ENCODE assay signal across 17 cellular contexts in genomic region chr20:53576195-53576580, GRCh38. TPM values are rescaled to one million over a fixed set of nuclear protein-coding genes. Genes with fewer than 3 reads are reported as not detected.
A peak's percentile ranks its signal among the peaks of the same experiment; 100 is the strongest.
DNase-seq lines count a peak whose midpoint lies in the region; ATAC-seq and TF ChIP-seq lines count a peak whose summit lies in the region.
"Had no signal": no experiment of that assay in that cellular context is flagged by ENCODE, and none has a peak within 500 bp of the region (broad histone marks: within the 10 kb centered on the region; RNA-seq: fewer than 3 reads in every experiment).

No MANE protein-coding gene starts in this region.

- H3K27me3 ChIP-seq in CD4-positive, CD25-positive, alpha-beta regulatory T cell (ENCODE audit: control insufficient read depth, insufficient read depth, low read length) = no peaks in the 10 kb centered on the region
- no peaks in the 10 kb centered on the region for H3K27me3 ChIP-seq in H9 (ENCODE audit: insufficient read depth, low read length)
- H3K27me3 ChIP-seq: breast epithelium, right lobe of liver had no signal

- no peak overlapping the region for H3T11ph ChIP-seq in H9 (ENCODE audit: low read length)

- H3K4me1 Mint-ChIP-seq in CD4-positive, CD25-positive, alpha-beta regulatory T cell = peaks cover 27 to 95% (median 66%) of the 10 kb centered on the region in 4 donors
- H3K4me1 Mint-ChIP-seq in H9 (peaks cover 34 to 52% of the 10 kb centered on the region in 2 experiments), osteocyte (ENCODE audit: unreplicated experiment) (peaks cover 33% of the 10 kb centered on the region)
- H3K4me1 Mint-ChIP-seq in activated naive CD8-positive, alpha-beta T cell treated with anti-CD3 and anti-CD28 coated beads, Interleukin-2, amount 10 ng/mL, durations not matched to agents 7 days and 5 days = peaks cover 76% of the 10 kb centered on the region

- no peaks in the 10 kb centered on the region for H3K27me3 Mint-ChIP-seq in CD4-positive, CD25-positive, alpha-beta regulatory T cell
- H3K27me3 Mint-ChIP-seq in H9 (ENCODE audit: low read depth) = no peaks in the 10 kb centered on the region
- H3K27me3 Mint-ChIP-seq in activated naive CD8-positive, alpha-beta T cell treated with anti-CD3 and anti-CD28 coated beads, Interleukin-2, amount 10 ng/mL, durations not matched to agents 7 days and 5 days = no peaks in the 10 kb centered on the region
- H3K27me3 Mint-ChIP-seq in osteocyte (ENCODE audit: unreplicated experiment) = no peaks in the 10 kb centered on the region

- H2AFZ ChIP-seq in H9 (ENCODE audit: low read length) = no peak overlapping the region

- ATAC-seq in CD4-positive, CD25-positive, alpha-beta regulatory T cell (ENCODE audit: low read depth in 2 of 2) = no peak
- no peak for ATAC-seq in activated naive CD8-positive, alpha-beta T cell treated with anti-CD3 and anti-CD28 coated beads, Interleukin-2, amount 10 ng/mL, durations not matched to agents 7 days and 5 days (ENCODE audit: low read depth)
- ATAC-seq: HCT116, right lobe of liver had no signal

- no peak overlapping the region for H4K8ac ChIP-seq in H9 (replicated peaks; ENCODE audit: insufficient read length, low read depth, low read length)

- peak overlapping the region in 2 of 4 donors; percentile 45 to 75 for H3K4me3 Mint-ChIP-seq in CD4-positive, CD25-positive, alpha-beta regulatory T cell
- H3K4me3 Mint-ChIP-seq in H9 (no peak overlapping the region; a peak in 1 of 5 replicates), osteocyte (ENCODE audit: unreplicated experiment) (no peak overlapping the region)
- H3K4me3 Mint-ChIP-seq in activated naive CD8-positive, alpha-beta T cell treated with anti-CD3 and anti-CD28 coated beads, Interleukin-2, amount 10 ng/mL, durations not matched to agents 7 days and 5 days = peak overlapping the region; percentile 96

- H3K9ac ChIP-seq in H9 (ENCODE audit: extremely low read depth, insufficient read length, low read length) = no peak overlapping the region

- no peak overlapping the region for H4K5ac ChIP-seq in H9 (ENCODE audit: insufficient read length, low read depth, low read length)

- peaks cover 2% of the 10 kb centered on the region for H4K20me1 ChIP-seq in H9 (ENCODE audit: control insufficient read depth, insufficient read depth, insufficient read length)

- no peak overlapping the region for H2BK5ac ChIP-seq in H9 (ENCODE audit: insufficient read length, low read length)

- no peak for DNase-seq in CD4-positive, CD25-positive, alpha-beta regulatory T cell
- DNase-seq in H9 = no peak
- peak; percentile 33 for DNase-seq in activated naive CD8-positive, alpha-beta T cell treated with anti-CD3 and anti-CD28 coated beads, Interleukin-2, amount 10 ng/mL, durations not matched to agents 7 days and 5 days
- DNase-seq in osteocyte (ENCODE audit: extremely low spot score, unreplicated experiment) = peak; percentile 40
- no peak for DNase-seq in medulla oblongata (ENCODE audit: extremely low spot score)
- DNase-seq in central memory CD4-positive, alpha-beta T cell = no peak
- no peak for DNase-seq in dermis blood vessel endothelial cell
- DNase-seq: activated gamma-delta T cell treated with Interleukin-2 at 50 U/mL for 16 hours; DMS79 treated with DMSO at 0.1 percent for 48 hours; effector CD4-positive, alpha-beta T cell; NCI-H1930; NCI-H524; stimulated activated CD4-positive, alpha-beta T cell treated with anti-CD3 and anti-CD28 coated beads, Interleukin-2, amount 100 ng/mL, for 24 hours had no signal

- no CpG with 5 or more reads among the region's 12 CpGs for WGBS in H9 (ENCODE audit: extremely low coverage, insufficient read length, low lambda C conversion rate)

- H3K36me3 ChIP-seq in CD4-positive, CD25-positive, alpha-beta regulatory T cell (ENCODE audit: control insufficient read depth, insufficient read depth, low read length) = peaks cover 71% of the 10 kb centered on the region
- H3K36me3 ChIP-seq: breast epithelium had no signal

- no peaks in the 10 kb centered on the region for H3K23me2 ChIP-seq in H9 (ENCODE audit: insufficient read length, low read depth, low read length, poor library complexity, severe bottlenecking)

- no peak overlapping the region for H3K27ac ChIP-seq in CD4-positive, CD25-positive, alpha-beta regulatory T cell (ENCODE audit: insufficient read depth, low read length, poor library complexity, severe bottlenecking)
- no peak overlapping the region for H3K27ac ChIP-seq in H9 (ENCODE audit: insufficient read length, low read depth, low read length)
- H3K27ac ChIP-seq: breast epithelium, C4-2B, right lobe of liver had no signal

- no peak overlapping the region for H2BK12ac ChIP-seq in H9 (ENCODE audit: insufficient read length, low read depth, low read length)

- no peak overlapping the region for H3K56ac ChIP-seq in H9 (ENCODE audit: insufficient read length, low read depth, low read length)

- H3K4me2 ChIP-seq in H9 (ENCODE audit: insufficient read depth, insufficient read length, low read length) = no peak overlapping the region

- peak overlapping the region in 2 of 3 donors; percentile 80 to 94 for H3K27ac Mint-ChIP-seq in CD4-positive, CD25-positive, alpha-beta regulatory T cell
- H3K27ac Mint-ChIP-seq in H9 (peak overlapping the region in 2 of 3 experiments; percentile 88 to 94; a peak in 4 of 7 replicates), osteocyte (ENCODE audit: unreplicated experiment) (no peak overlapping the region)
- peak overlapping the region; percentile 73 for H3K27ac Mint-ChIP-seq in activated naive CD8-positive, alpha-beta T cell treated with anti-CD3 and anti-CD28 coated beads, Interleukin-2, amount 10 ng/mL, durations not matched to agents 7 days and 5 days

- H2BK15ac ChIP-seq in H9 (ENCODE audit: low read depth, low read length) = no peak overlapping the region

- peaks cover 9% of the 10 kb centered on the region for H3K79me1 ChIP-seq in H9 (ENCODE audit: insufficient read depth, low read depth, low read length, poor library complexity, severe bottlenecking)

- H3K9me3 Mint-ChIP-seq in CD4-positive, CD25-positive, alpha-beta regulatory T cell = no peaks in the 10 kb centered on the region
- H3K9me3 Mint-ChIP-seq in H9 (no peaks in the 10 kb centered on the region), osteocyte (ENCODE audit: unreplicated experiment) (no peaks in the 10 kb centered on the region)
- no peaks in the 10 kb centered on the region for H3K9me3 Mint-ChIP-seq in activated naive CD8-positive, alpha-beta T cell treated with anti-CD3 and anti-CD28 coated beads, Interleukin-2, amount 10 ng/mL, durations not matched to agents 7 days and 5 days

- POLR2A ChIA-PET in activated naive CD8-positive, alpha-beta T cell treated with anti-CD3 and anti-CD28 coated beads, Interleukin-2, amount 10 ng/mL, durations not matched to agents 7 days and 5 days (lab: Charles Lee) = interaction anchor here (0.6 to 1.2 kb wide), 3 partner anchors 19 to 340 kb away, joined by 3 read pairs; no protein-coding TSS in a partner anchor

- TF ChIP-seq CTCF in H9 (conservative IDR thresholded peaks at IDR 0.05) (no peak), osteocyte (IDR thresholded peaks at IDR 0.05) (no peak)

- H3K18ac ChIP-seq in H9 (ENCODE audit: insufficient read length, low read depth, low read length) = no peak overlapping the region

- H3K4me1 ChIP-seq in CD4-positive, CD25-positive, alpha-beta regulatory T cell (ENCODE audit: control insufficient read depth, insufficient read depth, low read length, poor library complexity, severe bottlenecking) = peaks cover 66% of the 10 kb centered on the region
- no peaks in the 10 kb centered on the region for H3K4me1 ChIP-seq in H9 (ENCODE audit: insufficient read depth, low read length)

- H4K91ac ChIP-seq in H9 (ENCODE audit: insufficient read length, low read depth, low read length) = no peak overlapping the region

- H3K14ac ChIP-seq in H9 (ENCODE audit: insufficient read depth, low read length) = no peak overlapping the region

- H3K9me3 ChIP-seq in CD4-positive, CD25-positive, alpha-beta regulatory T cell (ENCODE audit: control insufficient read depth in 2 of 2, low read length in 2 of 2) = no peaks in the 10 kb centered on the region
- no peaks in the 10 kb centered on the region for H3K9me3 ChIP-seq in H9 (ENCODE audit: control insufficient read depth, low read depth, low read length)
- H3K9me3 ChIP-seq: breast epithelium, right lobe of liver had no signal

- peaks cover 62% of the 10 kb centered on the region for H3K36me3 Mint-ChIP-seq in CD4-positive, CD25-positive, alpha-beta regulatory T cell
- H3K36me3 Mint-ChIP-seq in H9 (ENCODE audit: insufficient read depth in 1 of 3, low read depth in 3 of 3) = peaks cover 65 to 94% (median 79%) of the 10 kb centered on the region in 3 experiments
- H3K36me3 Mint-ChIP-seq in activated naive CD8-positive, alpha-beta T cell treated with anti-CD3 and anti-CD28 coated beads, Interleukin-2, amount 10 ng/mL, durations not matched to agents 7 days and 5 days = peaks cover 86% of the 10 kb centered on the region
- peaks cover 59% of the 10 kb centered on the region for H3K36me3 Mint-ChIP-seq in osteocyte (ENCODE audit: unreplicated experiment)

- no peak overlapping the region for H2BK20ac ChIP-seq in H9 (ENCODE audit: low read depth, low read length, poor library complexity, severe bottlenecking)

- H2AK5ac ChIP-seq in H9 (ENCODE audit: insufficient read length, low read length) = no peak overlapping the region

- no peak overlapping the region for H3K4me3 ChIP-seq in CD4-positive, CD25-positive, alpha-beta regulatory T cell (ENCODE audit: low read depth, low read length)
- H3K4me3 ChIP-seq: breast epithelium, right lobe of liver had no signal

- no peak overlapping the region for H3K4ac ChIP-seq in H9 (ENCODE audit: low read depth, low read length)

- no peak overlapping the region for H2BK120ac ChIP-seq in H9 (ENCODE audit: low read depth, low read length, poor library complexity, severe bottlenecking)

- peaks cover 56% of the 10 kb centered on the region for H3K79me2 ChIP-seq in H9 (ENCODE audit: insufficient read depth, low read length)

- H3K23ac ChIP-seq in H9 (ENCODE audit: insufficient read length, low read depth, low read length) = no peak overlapping the region

RNA-seq across cellular contexts. Expression of gene ZNF217, which starts 17.5 kb away (rescaled TPM):
- total RNA-seq in CD4-positive, CD25-positive, alpha-beta regulatory T cell = 70.9 TPM
- 10 to 100 TPM; 15.6 to 28.6 (median 17.5) TPM for polyA plus RNA-seq in CD4-positive, CD25-positive, alpha-beta regulatory T cell
- total RNA-seq in H9 (2021) (79.2 and 82.8 TPM in 2 replicates), osteocyte (44.3 and 47.2 TPM in 2 replicates), dermis blood vessel endothelial cell (17.5 and 17.6 TPM in 2 replicates)
- 100 to 1,000 TPM; 133 to 144 TPM for total RNA-seq in activated naive CD8-positive, alpha-beta T cell treated with anti-CD3 and anti-CD28 coated beads, Interleukin-2, amount 10 ng/mL, durations not matched to agents 7 days and 5 days

Comparison
In these comparisons a context has a peak if more than half of its experiments do, and no peak if none do; other contexts are left out.
1. DNase-seq: peak in activated naive CD8-positive, alpha-beta T cell treated with anti-CD3 and anti-CD28 coated beads, Interleukin-2, amount 10 ng/mL, durations not matched to agents 7 days and 5 days (single experiment) and osteocyte (single experiment); none in CD4-positive, CD25-positive, alpha-beta regulatory T cell (0 of 3), H9 (single experiment), medulla oblongata (single experiment), central memory CD4-positive, alpha-beta T cell (single experiment) and dermis blood vessel endothelial cell (single experiment).